ENCODE assay signal across 17 cellular contexts in genomic region chr6:63677282-63677681, GRCh38. TPM values are rescaled to one million over a fixed set of nuclear protein-coding genes. Genes with fewer than 3 reads are reported as not detected.
DNase-seq lines count a peak whose midpoint lies in the region; ATAC-seq, FAIRE-seq and TF ChIP-seq lines count a peak whose summit lies in the region.
"Had no signal": no experiment of that assay in that cellular context is flagged by ENCODE, and none has a peak within 500 bp of the region (broad histone marks: within the 10 kb centered on the region; RNA-seq: fewer than 3 reads in every experiment).

No MANE protein-coding gene starts in this region.

- POLR2A ChIA-PET in HEK293T (lab: Yijun Ruan, JAX), result no interaction called here

- TF ChIP-seq EP300 in transverse colon (IDR thresholded peaks at IDR 0.05; ENCODE audit: low read depth), result no peak

- peak overlapping the region; percentile 38 to 64 (median 50) for H3K27ac ChIP-seq in transverse colon
- H3K27ac ChIP-seq: coronary artery had no signal

- H3K9me3 ChIP-seq in transverse colon, result no peaks in the 10 kb centered on the region

- intact Hi-C loops in Right ventricle myocardium inferior (cut with DNase I), result no loop called here
- intact Hi-C loops in cardiac septum (cut with DNase I), result no loop called here
- intact Hi-C loops in transverse colon (cut with DNase I; ENCODE audit: low total_unique reads), result no loop called here

- H3K36me3 ChIP-seq in bronchial epithelial cell (ENCODE audit: control insufficient read depth, insufficient read depth, low read length) (no peaks in the 10 kb centered on the region), transverse colon (peaks cover 0 to 12% (median 3%) of the 10 kb centered on the region in 4 donors)

- FAIRE-seq in bronchial epithelial cell (lab: Jason Lieb, UNC), result no peak

- in situ Hi-C loops in transverse colon (cut with MboI; ENCODE audit: low pct_ligation_motif_present in 1 of 4, low pct_unique_long_range_greater_than_20kb in 1 of 4, low sequenced_read_pairs in 3 of 4), result no loop called here

- TF ChIP-seq POLR2A in transverse colon (IDR thresholded peaks at IDR 0.05), result no peak

- no peaks in the 10 kb centered on the region for H3K27me3 ChIP-seq in bronchial epithelial cell (ENCODE audit: control insufficient read depth, insufficient read depth, low read length)
- no peaks in the 10 kb centered on the region for H3K27me3 ChIP-seq in transverse colon

- H3K4me3 ChIP-seq in bronchial epithelial cell (ENCODE audit: low read depth, low read length), result no peak overlapping the region
- no peak overlapping the region for H3K4me3 ChIP-seq in transverse colon
- H3K4me3 ChIP-seq: coronary artery had no signal

- 33 to 43% methylated on average over 1 of the region's 1 CpG for WGBS in transverse colon (ENCODE audit: low coverage in 1 of 2), 2 donors

- DNase-seq in Right ventricle myocardium inferior (ENCODE audit: missing footprints) (no peak), cardiac septum (ENCODE audit: low spot score) (no peak), bronchial epithelial cell (ENCODE audit: low read depth) (peak; percentile 25), left kidney (ENCODE audit: low read depth, low spot score) (peak; percentile 35), transverse colon (no peak), HEK293T (ENCODE audit: extremely low spot score) (no peak), COR-L47 (lab: John Stamatoyannopoulos, UW) (no peak)
- DNase-seq: ACHN; activated CD4-positive, alpha-beta T cell treated with anti-CD3 and anti-CD28 coated beads for 4 hours; activated naive CD8-positive, alpha-beta T cell treated with anti-CD3 and anti-CD28 coated beads, Interleukin-2, amount 10 ng/mL, durations not matched to agents 7 days and 5 days; NCI-H226; nucleus accumbens; stimulated activated CD4-positive, alpha-beta T cell treated with anti-CD3 and anti-CD28 coated beads, Interleukin-12 subunit alpha, Interleukin-12 subunit beta, amount 100 ng/mL, for 4 hours; substantia nigra had no signal

- ATAC-seq in Right ventricle myocardium inferior (peak; percentile 58), HG02852 (IDR thresholded peaks at IDR 0.05; ENCODE audit: unreplicated experiment) (no peak)
- ATAC-seq: esophagus mucosa had no signal

- CTCF ChIA-PET in HEK293T (lab: Yijun Ruan, JAX), result no interaction called here

- peaks cover 18 to 77% (median 37%) of the 10 kb centered on the region in 4 donors for H3K4me1 ChIP-seq in transverse colon

- TF ChIP-seq CTCF in bronchial epithelial cell (IDR thresholded peaks at IDR 0.05; ENCODE audit: insufficient read depth, low read length, severe bottlenecking), result no peak
- no peak for TF ChIP-seq CTCF in transverse colon (IDR thresholded peaks at IDR 0.05)

TF ChIP-seq in HEK293T, 16 proteins besides CTCF, POLR2A, EP300 and RAD21:
- no peak for TF ChIP-seq SUZ12 (IDR thresholded peaks at IDR 0.05)

RNA-seq across cellular contexts. Expression of gene PHF3, which starts 41.7 kb away (rescaled TPM):
- total RNA-seq in Right ventricle myocardium inferior (33.4 TPM), cardiac septum (38.8 TPM), bronchial epithelial cell (33.2 and 36.3 TPM in 2 replicates), transverse colon (10 to 100 TPM; 49.4 to 94.8 (median 68.9) TPM)

Comparison
In these comparisons a context has a peak if more than half of its experiments do, and no peak if none do; other contexts are left out.
1. DNase-seq: peak in bronchial epithelial cell (single experiment) and left kidney (single experiment); none in Right ventricle myocardium inferior (single experiment), cardiac septum (single experiment), transverse colon (single experiment), HEK293T (single experiment) and COR-L47 (single experiment).